29 cellular contexts compared by ENCODE assay signal in the genomic region with DNA sequence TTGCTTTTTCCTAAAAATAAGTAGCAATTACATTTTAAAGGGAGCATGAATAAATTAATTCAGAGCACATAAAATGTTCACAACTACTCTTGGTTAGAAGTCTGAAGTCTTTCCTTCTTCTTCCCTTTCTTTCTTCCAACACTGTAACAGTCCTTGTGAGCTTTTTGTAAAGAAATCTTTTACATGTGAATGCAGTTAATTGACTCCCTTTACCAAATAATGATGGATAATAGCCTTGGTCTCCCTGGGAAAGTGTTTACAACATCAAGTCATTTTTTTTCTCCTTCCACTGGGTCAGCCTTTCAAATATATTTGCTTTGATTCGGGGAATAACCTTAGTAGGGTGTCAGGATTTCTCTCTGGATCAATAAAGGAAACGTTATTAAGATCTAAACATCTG.
"Had no signal": no experiment of that assay in that cellular context is flagged by ENCODE, and none has a peak within 500 bp of the region (broad histone marks: within the 10 kb centered on the region; RNA-seq: fewer than 3 reads in every experiment).

No MANE protein-coding gene starts in this region.

- H3K4me1 ChIP-seq: pancreas, psoas muscle, uterus had no signal

- H3K4me3 Mint-ChIP-seq: activated B cell treated with CpG ODN at 0.5 μM for 24 hours; activated CD8-positive, alpha-beta T cell treated with anti-CD3 and anti-CD28 coated beads for 36 hours; activated T-cell treated with anti-CD3 and anti-CD28 coated beads, Interleukin-2, amount 50 U/mL, for 4 hours; activated T-helper 17 cell treated with anti-CD3 and anti-CD28 coated beads, Interleukin-2, amount 50 U/mL, for 72 hours; mesothelial cell of epicardium; naive B cell; nephron progenitor cell; stimulated activated memory B cell treated with anti-CD40 and anti-IgM and Interleukin-4, amounts not matched to agents 10 μg/mL and 1 μg/mL and 100 μg/mL, for 72 hours; stimulated activated naive CD8-positive, alpha-beta T cell treated with anti-CD3 and anti-CD28 coated beads, Interleukin-15, amount 100 ng/mL, for 72 hours; T-helper 17 cell; type B pancreatic cell had no signal

- DNase-seq: activated B cell treated with CpG ODN at 0.5 μM for 24 hours; activated CD4-positive, alpha-beta T cell treated with anti-CD3 and anti-CD28 coated beads, Interleukin-2, amount 50 U/mL, for 1 hour; activated CD8-positive, alpha-beta T cell treated with anti-CD3 and anti-CD28 coated beads for 36 hours; activated gamma-delta T cell treated with Interleukin-2 at 50 U/mL for 16 hours; activated naive CD4-positive, alpha-beta T cell treated with anti-CD3 and anti-CD28 coated beads, Interleukin-2, amount 50 U/mL, for 16 hours; activated T-cell treated with anti-CD3 and anti-CD28 coated beads, Interleukin-2, amount 50 U/mL, for 4 hours; amygdala; caudate nucleus; heart left ventricle; hypothalamus; kidney; left colon; mammary epithelial cell; naive B cell; nephron progenitor cell; pancreas; psoas muscle; stimulated activated CD4-positive, alpha-beta T cell treated with anti-CD3 and anti-CD28 coated beads, Interleukin-1b, Interleukin-23, amount 100 ng/mL, for 48 hours; stimulated activated CD4-positive, alpha-beta T cell treated with anti-CD3 and anti-CD28 coated beads, Interleukin-4, amount 100 ng/mL, for 4 hours; stimulated activated CD8-positive, alpha-beta memory T cell treated with anti-CD3 and anti-CD28 coated beads, Interleukin-4, amount 100 ng/mL, for 48 hours; stimulated activated naive CD8-positive, alpha-beta T cell treated with anti-CD3 and anti-CD28 coated beads, Interleukin-15, amount 100 ng/mL, for 72 hours; substantia nigra; T-helper 17 cell; uterus had no signal

- H3K27me3 Mint-ChIP-seq: activated B cell treated with CpG ODN at 0.5 μM for 24 hours; activated CD8-positive, alpha-beta T cell treated with anti-CD3 and anti-CD28 coated beads for 36 hours; activated T-helper 17 cell treated with anti-CD3 and anti-CD28 coated beads, Interleukin-2, amount 50 U/mL, for 72 hours; naive B cell; stimulated activated memory B cell treated with anti-CD40 and anti-IgM and Interleukin-4, amounts not matched to agents 10 μg/mL and 1 μg/mL and 100 μg/mL, for 72 hours; stimulated activated naive CD8-positive, alpha-beta T cell treated with anti-CD3 and anti-CD28 coated beads, Interleukin-15, amount 100 ng/mL, for 72 hours; T-helper 17 cell; type B pancreatic cell had no signal

- H3K36me3 Mint-ChIP-seq: mesothelial cell of epicardium; naive B cell; stimulated activated memory B cell treated with anti-CD40 and anti-IgM and Interleukin-4, amounts not matched to agents 10 μg/mL and 1 μg/mL and 100 μg/mL, for 72 hours; type B pancreatic cell had no signal

- H3K9me3 Mint-ChIP-seq: activated CD8-positive, alpha-beta T cell treated with anti-CD3 and anti-CD28 coated beads for 36 hours; type B pancreatic cell had no signal

- H3K9me3 ChIP-seq: pancreas, psoas muscle, uterus had no signal

- H3K36me3 ChIP-seq: heart left ventricle, pancreas, uterus had no signal

- H3K4me3 ChIP-seq: heart left ventricle, pancreas, psoas muscle, smooth muscle cell, uterus had no signal

- ATAC-seq: activated CD8-positive, alpha-beta T cell treated with anti-CD3 and anti-CD28 coated beads for 36 hours; activated T-cell treated with anti-CD3 and anti-CD28 coated beads, Interleukin-2, amount 50 U/mL, for 4 hours; activated T-helper 17 cell treated with anti-CD3 and anti-CD28 coated beads, Interleukin-2, amount 50 U/mL, for 72 hours; heart left ventricle; left colon; pancreas; psoas muscle; stimulated activated memory B cell treated with anti-CD40 and anti-IgM and Interleukin-4, amounts not matched to agents 10 μg/mL and 1 μg/mL and 100 μg/mL, for 72 hours; stimulated activated naive CD8-positive, alpha-beta T cell treated with anti-CD3 and anti-CD28 coated beads, Interleukin-15, amount 100 ng/mL, for 72 hours; T-helper 17 cell had no signal

- H3K4me1 Mint-ChIP-seq: activated B cell treated with CpG ODN at 0.5 μM for 24 hours; activated T-helper 17 cell treated with anti-CD3 and anti-CD28 coated beads, Interleukin-2, amount 50 U/mL, for 72 hours; mesothelial cell of epicardium; naive B cell; stimulated activated memory B cell treated with anti-CD40 and anti-IgM and Interleukin-4, amounts not matched to agents 10 μg/mL and 1 μg/mL and 100 μg/mL, for 72 hours; stimulated activated naive CD8-positive, alpha-beta T cell treated with anti-CD3 and anti-CD28 coated beads, Interleukin-15, amount 100 ng/mL, for 72 hours; T-helper 17 cell had no signal

- H3K27ac Mint-ChIP-seq: activated B cell treated with CpG ODN at 0.5 μM for 24 hours; activated CD8-positive, alpha-beta T cell treated with anti-CD3 and anti-CD28 coated beads for 36 hours; activated T-helper 17 cell treated with anti-CD3 and anti-CD28 coated beads, Interleukin-2, amount 50 U/mL, for 72 hours; mesothelial cell of epicardium; naive B cell; nephron progenitor cell; stimulated activated memory B cell treated with anti-CD40 and anti-IgM and Interleukin-4, amounts not matched to agents 10 μg/mL and 1 μg/mL and 100 μg/mL, for 72 hours; stimulated activated naive CD8-positive, alpha-beta T cell treated with anti-CD3 and anti-CD28 coated beads, Interleukin-15, amount 100 ng/mL, for 72 hours; T-helper 17 cell; type B pancreatic cell had no signal

- H3K27me3 ChIP-seq: heart left ventricle, pancreas, uterus had no signal

- H3K27ac ChIP-seq: pancreas, psoas muscle had no signal
